23 cellular contexts compared by ENCODE assay signal in the genomic region with DNA sequence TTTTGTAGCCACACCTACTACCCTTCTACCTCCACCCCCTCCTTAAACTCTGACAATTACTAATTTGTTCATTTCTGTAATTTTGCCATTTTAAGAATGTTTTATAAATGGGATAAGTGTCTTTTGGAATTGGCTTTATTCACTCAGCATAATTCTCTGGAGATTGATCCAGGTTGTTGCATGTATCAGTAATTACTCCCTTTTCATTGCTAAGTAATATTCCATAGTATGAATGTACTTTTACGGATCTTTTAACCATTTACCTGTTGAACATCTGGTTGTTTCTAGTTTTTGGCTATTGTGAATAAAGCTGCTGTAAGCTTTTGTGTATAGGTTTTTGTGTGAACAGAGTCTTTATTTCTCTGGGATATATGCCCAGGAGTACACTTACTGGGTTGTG.
"Had no signal": no experiment of that assay in that cellular context is flagged by ENCODE, and none has a peak within 500 bp of the region (broad histone marks: within the 10 kb centered on the region; RNA-seq: fewer than 3 reads in every experiment).

No MANE protein-coding gene starts in this region.

- H3K4me3 ChIP-seq: MG63, SJSA1, SK-N-MC had no signal

- H3K27ac ChIP-seq: HL-60, SJSA1, SK-N-MC had no signal

- FAIRE-seq: HTR-8/SVneo, RCC 7860 had no signal

- H3K9me3 Mint-ChIP-seq: IgD-negative memory B cell had no signal

- DNase-seq: KBM-7, MG63, NCI-H1092 treated with DMSO at 0.1 percent for 48 hours, NCI-H1436, NCI-H187, NCI-H2029, NCI-H2081 treated with DMSO at 0.1 percent for 48 hours, NCI-H2171, NCI-H226, NCI-H446, NCI-H510A, NCI-H524 treated with DMSO at 0.1 percent for 48 hours, NCI-H69, NCI-H774, Right ventricle myocardium superior, RPMI8226, SIG-M5 had no signal

- H3K27me3 ChIP-seq: MG63, SJSA1 had no signal

- H3K27me3 Mint-ChIP-seq: IgD-negative memory B cell had no signal
